In genomic region chr2:150538582-150539236, GRCh38 we compare ENCODE assay signal across 16 cellular contexts. TPM values are rescaled to one million over a fixed set of nuclear protein-coding genes. Genes with fewer than 3 reads are reported as not detected.
DNase-seq lines count a peak whose midpoint lies in the region; ATAC-seq and TF ChIP-seq lines count a peak whose summit lies in the region.
"Had no signal": no experiment of that assay in that cellular context is flagged by ENCODE, and none has a peak within 500 bp of the region (broad histone marks: within the 10 kb centered on the region; RNA-seq: fewer than 3 reads in every experiment).

No MANE protein-coding gene starts in this region.

- no peak overlapping the region for H3K9ac ChIP-seq in smooth muscle cell (ENCODE audit: low read depth)

- WGBS in smooth muscle cell (ENCODE audit: low lambda C conversion rate), result 63% methylated on average over 7 of the region's 7 CpGs

- H3K4me3 ChIP-seq in fibroblast of villous mesenchyme (ENCODE audit: low read depth, low read length), result no peak overlapping the region
- H3K4me3 ChIP-seq in smooth muscle cell, result no peak overlapping the region
- H3K4me3 ChIP-seq: thoracic aorta had no signal

- no peaks in the 10 kb centered on the region for H3K4me1 ChIP-seq in smooth muscle cell (ENCODE audit: low read depth)

- H3K4me2 ChIP-seq in smooth muscle cell, result no peak overlapping the region

- no peaks in the 10 kb centered on the region for H3K36me3 ChIP-seq in smooth muscle cell (ENCODE audit: low read depth)
- H3K36me3 ChIP-seq: thoracic aorta, WERI-Rb-1 had no signal

- ATAC-seq in HG03565 (IDR thresholded peaks at IDR 0.05; ENCODE audit: unreplicated experiment), result no peak
- ATAC-seq: activated T-helper 17 cell treated with anti-CD3 and anti-CD28 coated beads, Interleukin-2, amount 50 U/mL, for 72 hours; HCT116 had no signal

- DNase-seq in GM04504 (ENCODE audit: low read depth) (peak; percentile 72), amniotic stem cell (lab: John Stamatoyannopoulos, UW) (peak; percentile 32), fibroblast of villous mesenchyme (ENCODE audit: low read depth) (peak; percentile 85), smooth muscle cell (lab: John Stamatoyannopoulos, UW; ENCODE audit: unreplicated experiment) (no peak), SHP77 (lab: John Stamatoyannopoulos, UW) (no peak), NCI-H2196 treated with DMSO at 0.1 percent for 48 hours (lab: John Stamatoyannopoulos, UW; ENCODE audit: unreplicated experiment) (no peak)
- DNase-seq: C1 segment of cervical spinal cord, DMS153, NCI-H1048, WERI-Rb-1 had no signal

- peak overlapping the region; percentile 34 for H3K27ac ChIP-seq in smooth muscle cell (ENCODE audit: low read depth)
- H3K27ac ChIP-seq: thoracic aorta, WERI-Rb-1 had no signal

- no peaks in the 10 kb centered on the region for H4K20me1 ChIP-seq in smooth muscle cell (ENCODE audit: low read depth)

- no peaks in the 10 kb centered on the region for H3K79me2 ChIP-seq in smooth muscle cell (ENCODE audit: low read depth)

- TF ChIP-seq CTCF in fibroblast of villous mesenchyme (IDR thresholded peaks at IDR 0.05; ENCODE audit: insufficient read depth, low read depth, low read length) (no peak), smooth muscle cell (IDR thresholded peaks at IDR 0.05; ENCODE audit: borderline replicate concordance, insufficient read depth, poor library complexity, severe bottlenecking) (no peak)

- H3K9me3 ChIP-seq in smooth muscle cell (replicated peaks; ENCODE audit: low read depth), result no peaks in the 10 kb centered on the region
- H3K9me3 ChIP-seq: thoracic aorta had no signal

- H3K27me3 ChIP-seq in smooth muscle cell (ENCODE audit: low read depth), result no peaks in the 10 kb centered on the region

- no peaks in the 10 kb centered on the region for H3F3A ChIP-seq in smooth muscle cell (ENCODE audit: low read depth)

- H2AFZ ChIP-seq in smooth muscle cell (ENCODE audit: low read depth), result peak overlapping the region; percentile 63

RNA-seq across cellular contexts. Expression of gene RND3, which starts 51.2 kb away (rescaled TPM):
- total RNA-seq in fibroblast of villous mesenchyme, result 635 and 1,266 TPM in 2 replicates
- 256 and 320 TPM in 2 replicates for total RNA-seq in smooth muscle cell
- polyA plus RNA-seq in smooth muscle cell, result 125 and 163 TPM in 2 replicates
- total RNA-seq: activated CD8-positive, alpha-beta memory T cell treated with anti-CD3 and anti-CD28 coated beads for 36 hours; activated T-helper 17 cell treated with anti-CD3 and anti-CD28 coated beads, Interleukin-2, amount 50 U/mL, for 72 hours had no signal
- polyA plus RNA-seq: IgD-negative memory B cell had no signal

Comparison
In these comparisons a context has a peak if more than half of its experiments do, and no peak if none do; other contexts are left out.
1. DNase-seq: peak in GM04504 (single experiment), amniotic stem cell (single experiment) and fibroblast of villous mesenchyme (single experiment); none in smooth muscle cell (single experiment), SHP77 (0 of 2) and NCI-H2196 treated with DMSO at 0.1 percent for 48 hours (single experiment).